In genomic region chr19:33339750-33340029, GRCh38 we compare ENCODE assay signal across 17 cellular contexts.
"Had no signal": no experiment of that assay in that cellular context is flagged by ENCODE, and none has a peak within 500 bp of the region (broad histone marks: within the 10 kb centered on the region; RNA-seq: fewer than 3 reads in every experiment).

No MANE protein-coding gene starts in this region.

- H3K4me3 Mint-ChIP-seq: natural killer cell, neural crest cell had no signal

- H3K4me1 ChIP-seq: right atrium auricular region, sigmoid colon, stomach had no signal

- H3K27ac ChIP-seq: dorsolateral prefrontal cortex, hepatocyte, ovary, right atrium auricular region, sigmoid colon, skin epidermis, stomach, thoracic aorta, transverse colon had no signal

- H3K9me3 Mint-ChIP-seq: natural killer cell, neural crest cell had no signal

- DNase-seq: cortex of kidney; dorsolateral prefrontal cortex; effector CD8-positive, alpha-beta T cell; esophagus squamous epithelium; foreskin fibroblast; natural killer cell; ovary; sigmoid colon; stimulated activated naive CD4-positive, alpha-beta T cell; stomach; substantia nigra; transverse colon had no signal

- H3K4me3 ChIP-seq: dorsolateral prefrontal cortex, esophagus squamous epithelium, hepatocyte, ovary, right atrium auricular region, sigmoid colon, skin epidermis, stomach, thoracic aorta, transverse colon had no signal

- H3K36me3 ChIP-seq: esophagus squamous epithelium, ovary, right atrium auricular region, sigmoid colon, stomach, thoracic aorta, transverse colon had no signal

- H3K4me1 Mint-ChIP-seq: natural killer cell had no signal

- ATAC-seq: natural killer cell had no signal

- H3K36me3 Mint-ChIP-seq: natural killer cell had no signal

- H3K9me3 ChIP-seq: esophagus squamous epithelium, ovary, right atrium auricular region, sigmoid colon, stomach, thoracic aorta, transverse colon had no signal

- H3K27ac Mint-ChIP-seq: natural killer cell had no signal

- H3K27me3 ChIP-seq: hepatocyte, ovary, right atrium auricular region, transverse colon had no signal
